In genomic region chr4:2925931-2926860, GRCh38 we compare ENCODE assay signal across 1 cellular context.
A peak's percentile ranks its signal among the peaks of the same experiment; 100 is the strongest.
TF ChIP-seq lines count a peak whose summit lies in the region.

No MANE protein-coding gene starts in this region.

TF ChIP-seq in GM12878, 131 proteins besides CTCF, POLR2A, EP300 and RAD21:
- TF ChIP-seq, protein P1, sequence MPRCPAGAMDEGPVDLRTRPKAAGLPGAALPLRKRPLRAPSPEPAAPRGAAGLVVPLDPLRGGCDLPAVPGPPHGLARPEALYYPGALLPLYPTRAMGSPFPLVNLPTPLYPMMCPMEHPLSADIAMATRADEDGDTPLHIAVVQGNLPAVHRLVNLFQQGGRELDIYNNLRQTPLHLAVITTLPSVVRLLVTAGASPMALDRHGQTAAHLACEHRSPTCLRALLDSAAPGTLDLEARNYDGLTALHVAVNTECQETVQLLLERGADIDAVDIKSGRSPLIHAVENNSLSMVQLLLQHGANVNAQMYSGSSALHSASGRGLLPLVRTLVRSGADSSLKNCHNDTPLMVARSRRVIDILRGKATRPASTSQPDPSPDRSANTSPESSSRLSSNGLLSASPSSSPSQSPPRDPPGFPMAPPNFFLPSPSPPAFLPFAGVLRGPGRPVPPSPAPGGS (IDR thresholded peaks at IDR 0.05; ENCODE audit: borderline replicate concordance, insufficient read depth, low read depth, low read length, poor library complexity, severe bottlenecking), result peak; percentile 48
- no peak for TF ChIP-seq RUNX3 (IDR thresholded peaks at IDR 0.05; ENCODE audit: low read length)
